Comparison of ENCODE assay signal across 2 cellular contexts in genomic region chr3:26847675-26848074, GRCh38.
TF ChIP-seq lines count a peak whose summit lies in the region.

No MANE protein-coding gene starts in this region.

TF ChIP-seq in IMR-90, 13 proteins besides CTCF, POLR2A, EP300 and RAD21:
- TF ChIP-seq BHLHE40 (IDR thresholded peaks at IDR 0.05; ENCODE audit: low read depth, low read length), result no peak
- TF ChIP-seq MAFK (IDR thresholded peaks at IDR 0.05; ENCODE audit: low read depth, low read length), result peak; percentile 83

TF ChIP-seq in H1, 55 proteins besides CTCF, POLR2A, EP300 and RAD21:
- TF ChIP-seq MAFK (IDR thresholded peaks at IDR 0.05; ENCODE audit: low read depth, low read length) (peak; percentile 45; the same call in 1 of the 2 replicates), SIN3A (conservative IDR thresholded peaks at IDR 0.05 in 1 of 2, IDR thresholded peaks at IDR 0.05 in 1 of 2; ENCODE audit: low read depth in 1 of 2, low read length in 2 of 2) (no peak)
